ENCODE assay signal across 16 cellular contexts in genomic region chr2:237593596-237594310, GRCh38. TPM values are rescaled to one million over a fixed set of nuclear protein-coding genes. Genes with fewer than 3 reads are reported as not detected.
DNase-seq lines count a peak whose midpoint lies in the region; ATAC-seq and TF ChIP-seq lines count a peak whose summit lies in the region.
"Had no signal": no experiment of that assay in that cellular context is flagged by ENCODE, and none has a peak within 500 bp of the region (broad histone marks: within the 10 kb centered on the region; RNA-seq: fewer than 3 reads in every experiment).

No MANE protein-coding gene starts in this region.

- H3K36me3 ChIP-seq in cardiac muscle cell: no peaks in the 10 kb centered on the region
- no peaks in the 10 kb centered on the region for H3K36me3 ChIP-seq in left ventricle myocardium inferior
- no peaks in the 10 kb centered on the region for H3K36me3 ChIP-seq in body of pancreas (replicated peaks in 1 of 2; ENCODE audit: insufficient read depth in 1 of 2, low read depth in 2 of 2)
- H3K36me3 ChIP-seq in mesodermal cell (ENCODE audit: control insufficient read depth, insufficient read depth, low read length): no peaks in the 10 kb centered on the region
- no peaks in the 10 kb centered on the region for H3K36me3 ChIP-seq in aorta (ENCODE audit: control insufficient read depth in 1 of 2, insufficient read depth in 2 of 2, low read length in 1 of 2)

- intact Hi-C loops in left ventricle myocardium inferior (cut with micrococcal nuclease) (no loop called here), body of pancreas (cut with DNase I) (no loop called here), aorta (cut with DNase I) (loop anchor here in 1 of 2 donors (2.0 to 5.0 kb wide), 3 partner anchors 34 to 149 kb away; partner anchors contain the start of gene LRRFIP1)

- peak overlapping the region; percentile 87 for H3K27ac ChIP-seq in cardiac muscle cell
- H3K27ac ChIP-seq in left ventricle myocardium inferior (replicated peaks): no peak overlapping the region
- peak overlapping the region in 3 of 4 donors; percentile 26 to 79 (median 61) for H3K27ac ChIP-seq in body of pancreas
- H3K27ac ChIP-seq in mesodermal cell (ENCODE audit: low read depth, low read length, severe bottlenecking): peak overlapping the region; percentile 98
- H3K27ac ChIP-seq in aorta (ENCODE audit: low read depth in 1 of 2, low read length in 2 of 2): peak overlapping the region in 1 of 2 donors; percentile 54

- TF ChIP-seq CTCF in cardiac muscle cell (IDR thresholded peaks at IDR 0.05; ENCODE audit: low read depth, low read length): no peak
- no peak for TF ChIP-seq CTCF in left ventricle myocardium inferior (IDR thresholded peaks at IDR 0.05; ENCODE audit: borderline replicate concordance)
- no peak for TF ChIP-seq CTCF in body of pancreas (IDR thresholded peaks at IDR 0.05)

- no peaks in the 10 kb centered on the region for H3K9me3 ChIP-seq in cardiac muscle cell (ENCODE audit: low read depth)
- H3K9me3 ChIP-seq in left ventricle myocardium inferior (replicated peaks): no peaks in the 10 kb centered on the region
- H3K9me3 ChIP-seq in body of pancreas: no peaks in the 10 kb centered on the region
- H3K9me3 ChIP-seq in mesodermal cell (ENCODE audit: control insufficient read depth, low read length): no peaks in the 10 kb centered on the region
- H3K9me3 ChIP-seq in aorta (ENCODE audit: control insufficient read depth, low read length): no peaks in the 10 kb centered on the region

- H3K4me1 ChIP-seq in cardiac muscle cell (ENCODE audit: low read depth) (peaks cover 37% of the 10 kb centered on the region), left ventricle myocardium inferior (peaks cover 37% of the 10 kb centered on the region), body of pancreas (peaks cover 58% of the 10 kb centered on the region), mesodermal cell (ENCODE audit: control insufficient read depth, insufficient read depth, low read length, poor library complexity, severe bottlenecking) (peaks cover 43% of the 10 kb centered on the region), aorta (ENCODE audit: control insufficient read depth in 1 of 2, insufficient read depth in 2 of 2, low read length in 2 of 2) (peaks cover 0 to 4% of the 10 kb centered on the region in 2 donors)

- TF ChIP-seq POLR2A in body of pancreas (IDR thresholded peaks at IDR 0.05): no peak

- H3K4me3 ChIP-seq in cardiac muscle cell: no peak overlapping the region
- no peak overlapping the region for H3K4me3 ChIP-seq in left ventricle myocardium inferior
- H3K4me3 ChIP-seq in body of pancreas: no peak overlapping the region
- H3K4me3 ChIP-seq in mesodermal cell (ENCODE audit: extremely low read depth, insufficient read depth, low read length, poor library complexity, severe bottlenecking): no peak overlapping the region
- H3K4me3 ChIP-seq in aorta (ENCODE audit: low read length in 2 of 2): no peak overlapping the region

- ATAC-seq in body of pancreas (no peak), aorta (ENCODE audit: low FRiP score) (no peak)

- 93 to 95% methylated on average over 12 to 16 of the region's 16 CpGs for WGBS in body of pancreas, 2 donors
- WGBS in mesodermal cell (ENCODE audit: insufficient coverage in 2 of 2), 2 experiments: 81 to 84% methylated on average over 16 of the region's 16 CpGs
- 81 to 85% methylated on average over 16 of the region's 16 CpGs for WGBS in aorta, 2 donors

- DNase-seq in cardiac muscle cell (ENCODE audit: low read depth in 1 of 2, low spot score in 1 of 2) (no peak), left ventricle myocardium inferior (no peak), body of pancreas (no peak), aorta (peak; percentile 39 to 62), NCI-H146 treated with DMSO at 0.1 percent for 48 hours (lab: John Stamatoyannopoulos, UW; ENCODE audit: unreplicated experiment) (no peak), AG08395 (ENCODE audit: low spot score) (no peak), NCI-H2081 (lab: John Stamatoyannopoulos, UW) (no peak)
- DNase-seq: activated CD4-positive, alpha-beta T cell treated with anti-CD3 and anti-CD28 coated beads, Interleukin-2, amount 10 ng/mL, durations not matched to agents 24 days and 14 days; activated naive CD8-positive, alpha-beta T cell treated with anti-CD3 and anti-CD28 coated beads, Interleukin-2, amount 10 ng/mL, durations not matched to agents 7 days and 5 days; activated T-cell treated with anti-CD3 and anti-CD28 coated beads, Interleukin-2, amount 50 U/mL, for 24 hours; SHP77 treated with DMSO at 0.1 percent for 48 hours; T1000 had no signal

- no peaks in the 10 kb centered on the region for H3K27me3 ChIP-seq in cardiac muscle cell
- H3K27me3 ChIP-seq in left ventricle myocardium inferior (ENCODE audit: low read depth): no peaks in the 10 kb centered on the region
- no peaks in the 10 kb centered on the region for H3K27me3 ChIP-seq in body of pancreas
- no peaks in the 10 kb centered on the region for H3K27me3 ChIP-seq in aorta (ENCODE audit: control insufficient read depth in 1 of 2, insufficient read depth in 2 of 2, low read length in 1 of 2)

RNA-seq across cellular contexts. Expression of gene RAB17, which starts 3.2 kb away (rescaled TPM):
- 2.9 and 4.7 TPM in 2 replicates for total RNA-seq in cardiac muscle cell
- 1.4 and 3.1 TPM in 2 replicates for polyA plus RNA-seq in cardiac muscle cell
- total RNA-seq in left ventricle myocardium inferior: 4.5 TPM
- 10 to 100 TPM; 35.3 to 38.9 TPM for total RNA-seq in body of pancreas
- polyA plus RNA-seq in mesodermal cell (2013, experiment 1 of 2): 0.44 TPM
- 1.1 TPM for polyA plus RNA-seq in mesodermal cell (2013, experiment 2 of 2)
- 1 to 10 TPM; 3.7 to 4.5 TPM for total RNA-seq in aorta
- polyA plus RNA-seq in aorta: 10 to 100 TPM; 11.1 to 22.3 TPM
- total RNA-seq: activated naive CD8-positive, alpha-beta T cell treated with anti-CD3 and anti-CD28 coated beads, Interleukin-2, amount 10 ng/mL, durations not matched to agents 7 days and 5 days had no signal

RNA-seq across cellular contexts. Expression of gene PRLH, which starts 27.4 kb away (rescaled TPM):
- total RNA-seq in cardiac muscle cell (not detected in 2 replicates), left ventricle myocardium inferior (not detected), body of pancreas (not detected), aorta (not detected)
- polyA plus RNA-seq in cardiac muscle cell (not detected in 2 replicates), aorta (not detected)
- not detected for polyA plus RNA-seq in mesodermal cell (2013, experiment 1 of 2)
- polyA plus RNA-seq in mesodermal cell (2013, experiment 2 of 2): not detected
- total RNA-seq: activated CD4-positive, alpha-beta T cell treated with anti-CD3 and anti-CD28 coated beads, Interleukin-2, amount 10 ng/mL, durations not matched to agents 24 days and 14 days; activated naive CD8-positive, alpha-beta T cell treated with anti-CD3 and anti-CD28 coated beads, Interleukin-2, amount 10 ng/mL, durations not matched to agents 7 days and 5 days; M059J; pulmonary artery endothelial cell had no signal
- polyA plus RNA-seq: thymus had no signal

RNA-seq across cellular contexts. Expression of gene LRRFIP1, which starts 33.6 kb away (rescaled TPM):
- total RNA-seq in cardiac muscle cell: 66.3 and 95.3 TPM in 2 replicates
- polyA plus RNA-seq in cardiac muscle cell: 90.9 and 125 TPM in 2 replicates
- 97.1 TPM for total RNA-seq in left ventricle myocardium inferior
- total RNA-seq in body of pancreas: 10 to 100 TPM; 49.8 to 57.1 TPM
- polyA plus RNA-seq in mesodermal cell (2013, experiment 1 of 2): 71.4 TPM
- polyA plus RNA-seq in mesodermal cell (2013, experiment 2 of 2): 73.6 TPM
- 100 to 1,000 TPM; 234 to 348 TPM for total RNA-seq in aorta
- 100 to 1,000 TPM; 100 to 105 TPM for polyA plus RNA-seq in aorta

Comparison
In these comparisons a context has a peak if more than half of its experiments do, and no peak if none do; other contexts are left out.
1. DNase-seq: peak in aorta (2 of 2); none in cardiac muscle cell (0 of 2), left ventricle myocardium inferior (single experiment), body of pancreas (0 of 4), NCI-H146 treated with DMSO at 0.1 percent for 48 hours (single experiment), AG08395 (single experiment) and NCI-H2081 (0 of 2).